ENCODE assay signal across 22 cellular contexts in the genomic region with DNA sequence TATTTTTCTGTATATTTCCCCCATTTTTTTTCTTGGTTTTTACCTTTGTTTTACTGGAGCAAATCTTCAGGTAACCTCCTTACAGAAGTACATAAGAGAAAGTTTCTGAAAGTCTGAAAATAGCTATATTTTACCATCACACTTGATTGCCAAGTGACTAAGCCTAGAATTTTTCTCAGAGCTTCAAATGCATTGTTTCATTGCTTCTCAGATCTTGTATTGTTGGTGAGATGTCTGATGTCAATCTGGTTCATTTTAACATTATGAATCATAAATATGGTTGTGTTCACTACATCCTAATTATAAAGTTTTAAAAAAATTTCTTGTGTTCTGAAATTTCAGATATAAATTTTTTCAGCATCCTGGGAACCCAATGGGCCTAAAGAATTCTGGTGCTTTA.
"Had no signal": no experiment of that assay in that cellular context is flagged by ENCODE, and none has a peak within 500 bp of the region (broad histone marks: within the 10 kb centered on the region; RNA-seq: fewer than 3 reads in every experiment).

No MANE protein-coding gene starts in this region.

- H3K9me3 Mint-ChIP-seq: activated naive CD8-positive, alpha-beta T cell treated with anti-CD3 and anti-CD28 coated beads for 36 hours; activated T-cell treated with anti-CD3 and anti-CD28 coated beads, Interleukin-2, amount 50 U/mL, for 4 hours; dendritic cell treated with granulocyte-macrophage colony-stimulating factor and Interleukin-4, amounts not matched to agents 40 ng/mL and 50 ng/mL, for 4 days; memory B cell; T-helper 1 cell treated with Interleukin-12 subunit alpha and Interleukin-12 subunit beta and Interleukin-4 antibody, amounts not matched to agents 30 μg/mL and 1 μg/mL, for 36 hours had no signal

- H3K27me3 ChIP-seq: neutrophil, stomach, suprapubic skin, tibial nerve had no signal

- DNase-seq: activated CD4-positive, alpha-beta T cell treated with anti-CD3 and anti-CD28 coated beads for 4 hours; activated CD4-positive, alpha-beta T cell treated with anti-CD3 and anti-CD28 coated beads, Interleukin-2, amount 50 U/mL, for 48 hours; activated CD4-positive, CD25-positive, alpha-beta regulatory T cell; activated CD8-positive, alpha-beta memory T cell treated with anti-CD3 and anti-CD28 coated beads, Interleukin-2, amount 50 U/mL, for 48 hours; activated naive CD4-positive, alpha-beta T cell treated with Interleukin-2 at 50 U/mL for 16 hours; activated naive CD8-positive, alpha-beta T cell treated with anti-CD3 and anti-CD28 coated beads for 36 hours; activated T-cell treated with anti-CD3 and anti-CD28 coated beads, Interleukin-2, amount 50 U/mL, for 4 hours; effector CD8-positive, alpha-beta T cell; left ventricle myocardium superior; right cardiac atrium; stimulated activated CD4-positive, alpha-beta T cell treated with anti-CD3 and anti-CD28 coated beads, Interleukin-12 subunit alpha, Interleukin-12 subunit beta, amount 100 ng/mL, for 4 hours; stimulated activated CD4-positive, alpha-beta T cell treated with anti-CD3 and anti-CD28 coated beads, Interleukin-1b, Interleukin-23, amount 100 ng/mL, for 48 hours; stomach had no signal

- H3K9me3 ChIP-seq: neutrophil, stomach, suprapubic skin, tibial nerve had no signal

- H3K4me1 Mint-ChIP-seq: memory B cell had no signal

- ATAC-seq: activated T-cell treated with anti-CD3 and anti-CD28 coated beads, Interleukin-2, amount 50 U/mL, for 4 hours; esophagus mucosa; left ventricle myocardium superior; natural killer cell treated with Interleukin-12 subunit alpha and Interleukin-12 subunit beta and Interleukin-15 and Interleukin-18, amount 100 ng/mL, for 72 hours; right cardiac atrium had no signal

- H3K4me1 ChIP-seq: parathyroid adenoma had no signal

- H3K36me3 ChIP-seq: neutrophil, stomach, suprapubic skin, tibial nerve had no signal

- H3K36me3 Mint-ChIP-seq: activated naive CD8-positive, alpha-beta T cell treated with anti-CD3 and anti-CD28 coated beads for 36 hours; memory B cell; natural killer cell treated with Interleukin-12 subunit alpha and Interleukin-12 subunit beta and Interleukin-15 and Interleukin-18, amount 100 ng/mL, for 72 hours had no signal

- H3K27ac ChIP-seq: neutrophil, parathyroid adenoma, stomach, suprapubic skin, tibial nerve had no signal

- H2AFZ ChIP-seq: parathyroid adenoma had no signal

- H3K4me3 Mint-ChIP-seq: activated naive CD8-positive, alpha-beta T cell treated with anti-CD3 and anti-CD28 coated beads for 36 hours; activated T-cell treated with anti-CD3 and anti-CD28 coated beads, Interleukin-2, amount 50 U/mL, for 4 hours; dendritic cell treated with granulocyte-macrophage colony-stimulating factor and Interleukin-4, amounts not matched to agents 40 ng/mL and 50 ng/mL, for 4 days; memory B cell; natural killer cell treated with Interleukin-12 subunit alpha and Interleukin-12 subunit beta and Interleukin-15 and Interleukin-18, amount 100 ng/mL, for 72 hours; T-helper 1 cell treated with Interleukin-12 subunit alpha and Interleukin-12 subunit beta and Interleukin-4 antibody, amounts not matched to agents 30 μg/mL and 1 μg/mL, for 36 hours had no signal

- H3K4me3 ChIP-seq: stomach, suprapubic skin, tibial nerve had no signal

- H3K9ac ChIP-seq: parathyroid adenoma had no signal

- H3K27me3 Mint-ChIP-seq: dendritic cell treated with granulocyte-macrophage colony-stimulating factor and Interleukin-4, amounts not matched to agents 40 ng/mL and 50 ng/mL, for 4 days; memory B cell had no signal

- H3K79me2 ChIP-seq: parathyroid adenoma had no signal

- H3K27ac Mint-ChIP-seq: activated naive CD8-positive, alpha-beta T cell treated with anti-CD3 and anti-CD28 coated beads for 36 hours; dendritic cell treated with granulocyte-macrophage colony-stimulating factor and Interleukin-4, amounts not matched to agents 40 ng/mL and 50 ng/mL, for 4 days; memory B cell; natural killer cell treated with Interleukin-12 subunit alpha and Interleukin-12 subunit beta and Interleukin-15 and Interleukin-18, amount 100 ng/mL, for 72 hours; T-helper 1 cell treated with Interleukin-12 subunit alpha and Interleukin-12 subunit beta and Interleukin-4 antibody, amounts not matched to agents 30 μg/mL and 1 μg/mL, for 36 hours had no signal
